ENCODE assay signal across 9 cellular contexts in genomic region chr3:152021951-152022461, GRCh38.
A peak's percentile ranks its signal among the peaks of the same experiment; 100 is the strongest.
DNase-seq lines count a peak whose midpoint lies in the region; ATAC-seq and TF ChIP-seq lines count a peak whose summit lies in the region.
"Had no signal": no experiment of that assay in that cellular context is flagged by ENCODE, and none has a peak within 500 bp of the region (broad histone marks: within the 10 kb centered on the region; RNA-seq: fewer than 3 reads in every experiment).

No MANE protein-coding gene starts in this region.

- no peaks in the 10 kb centered on the region for H3K9me3 ChIP-seq in left lung

- H3K36me3 ChIP-seq in ACC112 (ENCODE audit: insufficient read depth, low read length) (no peaks in the 10 kb centered on the region), left lung (no peaks in the 10 kb centered on the region)

- ATAC-seq in HG02885 (IDR thresholded peaks at IDR 0.05; ENCODE audit: poor library complexity, unreplicated experiment) (peak; percentile 37), left lung (peak; percentile 80)

- DNase-seq in activated T-cell treated with anti-CD3 and anti-CD28 coated beads, Interleukin-2, amount 50 U/mL, for 48 hours: peak; percentile 35 to 57
- DNase-seq in left lung (peak; percentile 46 to 49), occipital lobe (lab: John Stamatoyannopoulos, UW) (no peak), NCI-H1417 (lab: John Stamatoyannopoulos, UW) (no peak), DMS153 (lab: John Stamatoyannopoulos, UW) (no peak), COR-L47 (lab: John Stamatoyannopoulos, UW) (no peak)

- H3K79me2 ChIP-seq in ACC112 (ENCODE audit: control insufficient read depth, insufficient read depth, low read length, unreplicated experiment): no peaks in the 10 kb centered on the region

- peak overlapping the region; percentile 55 for H3K27ac ChIP-seq in ACC112 (ENCODE audit: low read depth, low read length)
- no peak overlapping the region for H3K27ac ChIP-seq in left lung
- H3K27ac ChIP-seq: HL-60 had no signal

- TF ChIP-seq CTCF in left lung (IDR thresholded peaks at IDR 0.05): no peak

- H3K27me3 ChIP-seq in ACC112 (ENCODE audit: insufficient read depth, low read length): no peaks in the 10 kb centered on the region
- H3K27me3 ChIP-seq in left lung: no peaks in the 10 kb centered on the region

- intact Hi-C loops in left lung (cut with DNase I): no loop called here

- peak overlapping the region; percentile 74 for H2AFZ ChIP-seq in ACC112 (ENCODE audit: low read length, unreplicated experiment)

- H3K4me3 ChIP-seq in ACC112 (ENCODE audit: low read depth, low read length) (no peak overlapping the region), left lung (no peak overlapping the region)

- H3K4me1 ChIP-seq in ACC112 (ENCODE audit: control insufficient read depth, insufficient read depth, low read length, unreplicated experiment) (peaks cover 32% of the 10 kb centered on the region), left lung (peaks cover 3 to 5% of the 10 kb centered on the region in 2 donors)

Comparison
In these comparisons a context has a peak if more than half of its experiments do, and no peak if none do; other contexts are left out.
1. DNase-seq: peak in activated T-cell treated with anti-CD3 and anti-CD28 coated beads, Interleukin-2, amount 50 U/mL, for 48 hours (2 of 2) and left lung (2 of 2); none in occipital lobe (single experiment), NCI-H1417 (0 of 3), DMS153 (single experiment) and COR-L47 (single experiment).